1 cellular context compared by ENCODE assay signal in genomic region chr17:82085031-82085861, GRCh38.
TF ChIP-seq lines count a peak whose summit lies in the region.

No MANE protein-coding gene starts in this region.

TF ChIP-seq in K562, 482 proteins besides CTCF, POLR2A, EP300 and RAD21:
- TF ChIP-seq POLR2AphosphoS5 (IDR thresholded peaks at IDR 0.05; ENCODE audit: control insufficient read depth, insufficient read depth, low read depth, low read length) (peak; percentile 40; the same call in 1 of the 2 replicates), PTTG1 (tag; IDR thresholded peaks at IDR 0.05; ENCODE audit: low read depth) (no peak), ZFX (CRISPR knock-in tag; IDR thresholded peaks at IDR 0.05) (no peak), ZC3H11A (IDR thresholded peaks at IDR 0.05; ENCODE audit: low read depth, low read length) (no peak), SUPT5H (IDR thresholded peaks at IDR 0.05) (peak; percentile 21; the same call in 1 of the 2 replicates), POLR2G (IDR thresholded peaks at IDR 0.05; ENCODE audit: low read depth, low read length) (peak; percentile 63), ETS1 (conservative IDR thresholded peaks at IDR 0.05; ENCODE audit: control insufficient read depth, low read depth, low read length) (peak; percentile 42; the same call in 1 of the 2 replicates), ZNF511 (CRISPR knock-in tag; IDR thresholded peaks at IDR 0.05) (no peak), PHTF2 (CRISPR knock-in tag; IDR thresholded peaks at IDR 0.05) (no peak), UBTF (IDR thresholded peaks at IDR 0.05; ENCODE audit: borderline replicate concordance in 1 of 2, low read depth in 2 of 2, low read length in 2 of 2) (no peak), BCLAF1 (IDR thresholded peaks at IDR 0.05; ENCODE audit: borderline replicate concordance in 1 of 2, control insufficient read depth in 1 of 2, low read depth in 2 of 2, low read length in 1 of 2) (no peak), ZNF780A (CRISPR knock-in tag; IDR thresholded peaks at IDR 0.05) (no peak), FOXA3 (CRISPR knock-in tag; conservative IDR thresholded peaks at IDR 0.05 in 1 of 2, IDR thresholded peaks at IDR 0.05 in 1 of 2) (no peak), ZNF184 (CRISPR knock-in tag; IDR thresholded peaks at IDR 0.05) (no peak), ZBTB43 (CRISPR knock-in tag; IDR thresholded peaks at IDR 0.05) (no peak), GABPB2 (CRISPR knock-in tag; conservative IDR thresholded peaks at IDR 0.05) (no peak), RBBP5 (IDR thresholded peaks at IDR 0.05; ENCODE audit: borderline replicate concordance, insufficient read depth, low read length, poor library complexity, severe bottlenecking) (no peak)
